ENCODE assay signal across 26 cellular contexts in the genomic region with DNA sequence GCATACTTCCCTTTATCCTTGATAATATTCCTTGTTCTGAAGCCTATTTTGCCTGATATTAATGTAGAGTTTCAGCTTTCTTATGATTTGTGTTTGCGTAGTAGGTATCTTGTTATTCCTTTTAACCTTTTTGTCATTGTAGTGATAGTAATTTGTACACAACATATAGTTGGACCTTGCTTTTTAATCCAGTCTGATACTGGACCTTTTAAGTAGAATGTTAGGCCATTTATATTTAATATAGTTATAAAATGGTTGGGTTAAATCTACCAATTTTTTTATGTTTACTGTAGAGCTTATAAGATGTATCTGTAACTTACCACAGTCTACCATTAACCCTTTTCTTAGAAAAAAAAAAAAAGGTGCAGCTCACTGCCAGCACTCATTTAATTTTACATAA.
"Had no signal": no experiment of that assay in that cellular context is flagged by ENCODE, and none has a peak within 500 bp of the region (broad histone marks: within the 10 kb centered on the region; RNA-seq: fewer than 3 reads in every experiment).

No MANE protein-coding gene starts in this region.

- H3K27ac ChIP-seq: stomach, suprapubic skin, testis, thoracic aorta, thyroid gland, tibial artery, tibial nerve, transverse colon, upper lobe of left lung, upper lobe of right lung, uterus, vagina had no signal

- ATAC-seq: stimulated activated effector memory CD8-positive, alpha-beta T cell treated with anti-CD3 and anti-CD28 coated beads, Interleukin-12 subunit alpha, Interleukin-12 subunit beta, amount 100 ng/mL, for 72 hours; stimulated activated memory B cell treated with anti-CD40 and anti-IgM and Interleukin-4, amounts not matched to agents 10 μg/mL and 1 μg/mL and 100 μg/mL, for 72 hours; stimulated activated naive B cell treated with anti-CD40 and anti-IgM and Interleukin-4, amounts not matched to agents 10 μg/mL and 1 μg/mL and 100 μg/mL, for 72 hours; stimulated activated naive CD8-positive, alpha-beta T cell treated with anti-CD3 and anti-CD28 coated beads, Interleukin-15, amount 100 ng/mL, for 72 hours; stimulated activated naive CD8-positive, alpha-beta T cell treated with anti-CD3 and anti-CD28 coated beads, Interleukin-15, Interleukin-2, amounts not matched to agents 100 U/mL and 50 U/mL, for 24 hours; upper lobe of right lung had no signal

- H3K36me3 ChIP-seq: thoracic aorta, thyroid gland, uterus, vagina had no signal

- DNase-seq: stimulated activated CD4-positive, alpha-beta T cell treated with anti-CD3 and anti-CD28 coated beads, Interleukin-2, amount 100 ng/mL, for 48 hours; stimulated activated CD4-positive, alpha-beta T cell treated with anti-CD3 and anti-CD28 coated beads, Interleukin-4, amount 100 ng/mL, for 1 hour; stimulated activated CD4-positive, alpha-beta T cell treated with anti-CD3 and anti-CD28 coated beads, Interleukin-4, amount 100 ng/mL, for 24 hours; stimulated activated CD4-positive, alpha-beta T cell treated with anti-CD3 and anti-CD28 coated beads, Interleukin-4, amount 100 ng/mL, for 4 hours; stimulated activated CD8-positive, alpha-beta memory T cell treated with anti-CD3 and anti-CD28 coated beads, Interleukin-4, amount 100 ng/mL, for 48 hours; stimulated activated naive B cell treated with anti-CD40 and anti-IgM and Interleukin-4, amounts not matched to agents 10 μg/mL and 1 μg/mL and 100 μg/mL, for 72 hours; stimulated activated naive CD4-positive, alpha-beta T cell; stimulated activated naive CD4-positive, alpha-beta T cell treated with Interleukin-2 at 50 U/mL for 16 hours; stimulated activated naive CD8-positive, alpha-beta T cell treated with anti-CD3 and anti-CD28 coated beads, Interleukin-15, amount 100 ng/mL, for 72 hours; stimulated activated naive CD8-positive, alpha-beta T cell treated with anti-CD3 and anti-CD28 coated beads, Interleukin-15, Interleukin-2, amounts not matched to agents 100 U/mL and 50 U/mL, for 24 hours; stomach; substantia nigra; testis; thyroid gland; tibial artery; transverse colon; trophoblast cell; upper lobe of left lung; upper lobe of right lung; uterus had no signal

- H3K9me3 ChIP-seq: stomach, suprapubic skin, testis, thoracic aorta, thyroid gland, tibial artery, tibial nerve, transverse colon, upper lobe of left lung, upper lobe of right lung, uterus, vagina had no signal

- H3K4me3 ChIP-seq: stomach, suprapubic skin, testis, thoracic aorta, thyroid gland, tibial artery, tibial nerve, transverse colon, upper lobe of left lung, upper lobe of right lung, uterus, vagina had no signal

- H3K27me3 ChIP-seq: stomach, suprapubic skin, testis, thyroid gland, tibial artery, tibial nerve, transverse colon, upper lobe of left lung, upper lobe of right lung, uterus, vagina had no signal

- H3K4me1 ChIP-seq: testis, thyroid gland, tibial nerve, transverse colon, upper lobe of left lung, upper lobe of right lung, uterus, vagina had no signal
